Comparison of ENCODE assay signal across 10 cellular contexts in genomic region chr17:43025766-43026537, GRCh38. TPM values are rescaled to one million over a fixed set of nuclear protein-coding genes. Genes with fewer than 3 reads are reported as not detected.
DNase-seq lines count a peak whose midpoint lies in the region; ATAC-seq and TF ChIP-seq lines count a peak whose summit lies in the region.
"Had no signal": no experiment of that assay in that cellular context is flagged by ENCODE, and none has a peak within 500 bp of the region (broad histone marks: within the 10 kb centered on the region; RNA-seq: fewer than 3 reads in every experiment).

No MANE protein-coding gene starts in this region.

- H3K4me1 ChIP-seq in BLaER1, result peaks cover 42% of the 10 kb centered on the region
- H3K4me1 ChIP-seq in HAP-1, result 0 out of 2 replicates have a peak, but pooled peaks cover 1% of the 10 kb centered on the region
- H3K4me1 ChIP-seq in lower lobe of right lung, result peaks cover 18% of the 10 kb centered on the region

- H3K4me3 ChIP-seq in BLaER1 (no peak overlapping the region), HAP-1 (peak overlapping the region; percentile 48), lower lobe of right lung (no peak overlapping the region)

- no peak for DNase-seq in HAP-1 (ENCODE audit: low spot score in 2 of 2)
- no peak for DNase-seq in kidney tubule cell (ENCODE audit: low spot score)
- DNase-seq in DMS 273 (lab: John Stamatoyannopoulos, UW; ENCODE audit: unreplicated experiment), result no peak
- DNase-seq in NCI-H1436 treated with DMSO at 0.1 percent for 48 hours (lab: John Stamatoyannopoulos, UW), result no peak
- DNase-seq in lower lobe of right lung, result no peak
- DNase-seq: DMS 273 treated with DMSO at 0.1 percent for 48 hours, foreskin fibroblast had no signal

- no peaks in the 10 kb centered on the region for H3K27me3 Mint-ChIP-seq in nephron (ENCODE audit: low read depth)

- no peaks in the 10 kb centered on the region for H3K36me3 Mint-ChIP-seq in nephron (ENCODE audit: low read depth)

- H3K36me3 ChIP-seq in BLaER1 (no peaks in the 10 kb centered on the region), HAP-1 (replicated peaks) (no peaks in the 10 kb centered on the region), lower lobe of right lung (no peaks in the 10 kb centered on the region)

- peak overlapping the region in 2 of 3 experiments; percentile 61 to 89 for H3K27ac Mint-ChIP-seq in nephron

- TF ChIP-seq CTCF in nephron (IDR thresholded peaks at IDR 0.05; ENCODE audit: unreplicated experiment in 3 of 3) (no peak), lower lobe of right lung (IDR thresholded peaks at IDR 0.05) (no peak)

- peak overlapping the region; percentile 93 to 94 (median 94) for H3K4me3 Mint-ChIP-seq in nephron

- H3K9me3 ChIP-seq in BLaER1 (no peaks in the 10 kb centered on the region), HAP-1 (no peaks in the 10 kb centered on the region), lower lobe of right lung (no peaks in the 10 kb centered on the region)

- intact Hi-C loops in lower lobe of right lung (cut with DNase I), result no loop called here

- H3K9ac ChIP-seq in BLaER1, result no peak overlapping the region

- H3K9me3 Mint-ChIP-seq in nephron, result no peaks in the 10 kb centered on the region

- H4K20me1 ChIP-seq in BLaER1, result peaks cover 2% of the 10 kb centered on the region; the same call in 1 of the 2 replicates

- no peaks in the 10 kb centered on the region for H3K27me3 ChIP-seq in BLaER1
- H3K27me3 ChIP-seq in HAP-1 (ENCODE audit: low read depth), result no peaks in the 10 kb centered on the region
- H3K27me3 ChIP-seq in lower lobe of right lung (ENCODE audit: low read depth), result no peaks in the 10 kb centered on the region

- no peak overlapping the region for H3K27ac ChIP-seq in BLaER1
- H3K27ac ChIP-seq in cingulate gyrus (ENCODE audit: low read depth, low read length), result peak overlapping the region; percentile 47
- H3K27ac ChIP-seq in lower lobe of right lung, result no peak overlapping the region

- in situ Hi-C loops in HAP-1 (cut with MboI; ENCODE audit: low sequenced_read_pairs), result no loop called here

- no peak for ATAC-seq in lower lobe of right lung

- peaks cover 36% of the 10 kb centered on the region for H3K4me1 Mint-ChIP-seq in nephron

- H3K4me2 ChIP-seq in BLaER1, result peak overlapping the region; percentile 100

RNA-seq across cellular contexts. Expression of gene RND2, which starts 0.9 kb away (rescaled TPM):
- 0.53 TPM for total RNA-seq in lower lobe of right lung

RNA-seq across cellular contexts. Expression of gene VAT1, which starts 3.8 kb away (rescaled TPM):
- 382 TPM for total RNA-seq in lower lobe of right lung

RNA-seq across cellular contexts. Expression of gene IFI35, which starts 19.4 kb away (rescaled TPM):
- 61.5 TPM for total RNA-seq in lower lobe of right lung

RNA-seq across cellular contexts. Expression of gene RPL27, which starts 27.7 kb away (rescaled TPM):
- total RNA-seq in lower lobe of right lung, result 810 TPM

RNA-seq across cellular contexts. Expression of gene RUNDC1, which starts 45.6 kb away (rescaled TPM):
- 17.1 TPM for total RNA-seq in lower lobe of right lung
